In the genomic region with DNA sequence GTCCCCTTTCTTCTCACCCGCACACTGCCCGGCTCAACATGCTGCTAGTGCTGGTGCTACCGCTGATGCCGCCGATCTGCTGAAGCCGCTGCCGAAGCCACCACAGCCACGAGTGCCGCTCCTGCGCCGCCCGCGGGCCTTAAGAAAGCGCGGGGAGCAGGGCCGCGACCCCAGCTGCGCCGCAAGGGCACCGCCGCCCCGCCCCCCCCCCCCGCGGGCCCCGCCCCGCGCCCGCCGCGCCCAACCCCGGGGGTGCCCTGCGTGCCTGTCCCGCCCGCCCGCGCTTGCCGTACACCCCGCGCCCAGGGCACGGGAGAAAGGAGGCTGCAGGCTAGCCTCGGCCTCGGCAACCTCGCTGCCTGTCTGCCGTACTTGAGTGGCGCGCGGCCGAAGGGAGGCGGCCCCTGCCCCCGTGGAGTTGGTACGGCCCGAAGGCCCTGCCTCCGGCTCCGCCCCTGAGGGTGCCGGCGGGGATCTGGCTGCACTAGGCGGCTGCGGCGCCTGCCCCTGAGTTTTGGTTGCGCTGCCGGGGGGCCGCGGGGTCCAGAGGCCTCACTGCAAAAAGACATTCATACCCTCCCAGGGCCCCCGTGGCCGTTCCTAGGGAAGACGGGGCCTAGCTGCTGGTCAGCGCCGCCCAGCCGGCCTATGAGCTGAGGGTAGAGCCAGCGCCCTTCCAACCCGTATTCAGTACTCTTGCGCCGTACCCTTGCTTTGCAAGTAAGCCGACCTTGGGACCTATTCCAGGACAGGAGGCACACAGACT, we compare ENCODE assay signal across 8 cellular contexts.
DNase-seq lines count a peak whose midpoint lies in the region; ATAC-seq and TF ChIP-seq lines count a peak whose summit lies in the region.

TSS of gene SOD2 (minus strand) at position 114 of the 766 bp plus-strand sequence. CDS start at position 40, 74 bp downstream.

- H3K36me3 ChIP-seq in mucosa of rectum (ENCODE audit: control insufficient read depth in 2 of 2, insufficient read depth in 2 of 2, low read length in 2 of 2): peaks cover 6 to 10% of the 10 kb centered on the region in 2 donors

- H3K4me3 ChIP-seq in mucosa of rectum (ENCODE audit: low read length in 2 of 2): peak within 1 kb of the TSS; percentile 79 to 85

- H3K4me1 ChIP-seq in mucosa of rectum (ENCODE audit: control insufficient read depth in 2 of 2, insufficient read depth in 2 of 2, low read length in 2 of 2): peaks cover 22 to 24% of the 10 kb centered on the region in 2 donors

- H3K27ac ChIP-seq in mucosa of rectum (ENCODE audit: low read depth in 2 of 2, low read length in 2 of 2): peak within 1 kb of the TSS; percentile 96 to 97

- no peaks in the 10 kb centered on the region for H3K9me3 ChIP-seq in mucosa of rectum (ENCODE audit: control insufficient read depth in 2 of 2, low read length in 2 of 2)

- TF ChIP-seq POLR2A in erythroblast (IDR thresholded peaks at IDR 0.05; ENCODE audit: low read length): peak; percentile 88

- peak; percentile 38 for DNase-seq in DMS114 treated with DMSO at 0.1 percent for 48 hours (lab: John Stamatoyannopoulos, UW; ENCODE audit: unreplicated experiment)
- DNase-seq in HuH-7.5 (ENCODE audit: low spot score): peak; percentile 75
- peak; percentile 71 for DNase-seq in OCI-M2 (lab: John Stamatoyannopoulos, UW; ENCODE audit: unreplicated experiment)
- DNase-seq in activated T-cell treated with anti-CD3 and anti-CD28 coated beads for 48 hours (ENCODE audit: low read depth): peak; percentile 81
- DNase-seq in erythroblast (lab: John Stamatoyannopoulos, UW): peak; percentile 92 to 95
- peak; percentile 87 for DNase-seq in stimulated activated CD8-positive, alpha-beta memory T cell treated with anti-CD3 and anti-CD28 coated beads, Interleukin-4, amount 100 ng/mL, for 48 hours

- H3K9ac ChIP-seq in mucosa of rectum (ENCODE audit: low read depth in 1 of 2, low read length in 2 of 2): peak within 1 kb of the TSS; percentile 69 to 97

- H3K27me3 ChIP-seq in mucosa of rectum (ENCODE audit: control insufficient read depth in 2 of 2, insufficient read depth in 2 of 2, low read length in 2 of 2): no peaks in the 10 kb centered on the region

- peak; percentile 83 for ATAC-seq in GM21526 (IDR thresholded peaks at IDR 0.05; ENCODE audit: low FRiP score, unreplicated experiment)

Comparison
In these comparisons a context has a peak if more than half of its experiments do, and no peak if none do; other contexts are left out.
1. Peak in every context shown above with its lines: DNase-seq, ATAC-seq, H3K4me3 ChIP-seq and H3K27ac ChIP-seq.
2. DNase-seq: peak in every context shown above with its lines; median percentile 94 in erythroblast; 87 in stimulated activated CD8-positive, alpha-beta memory T cell treated with anti-CD3 and anti-CD28 coated beads, Interleukin-4, amount 100 ng/mL, for 48 hours; 81 in activated T-cell treated with anti-CD3 and anti-CD28 coated beads for 48 hours; 75 in HuH-7.5; 71 in OCI-M2; 38 in DMS114 treated with DMSO at 0.1 percent for 48 hours.